Comparison of ENCODE assay signal across 8 cellular contexts in the genomic region with DNA sequence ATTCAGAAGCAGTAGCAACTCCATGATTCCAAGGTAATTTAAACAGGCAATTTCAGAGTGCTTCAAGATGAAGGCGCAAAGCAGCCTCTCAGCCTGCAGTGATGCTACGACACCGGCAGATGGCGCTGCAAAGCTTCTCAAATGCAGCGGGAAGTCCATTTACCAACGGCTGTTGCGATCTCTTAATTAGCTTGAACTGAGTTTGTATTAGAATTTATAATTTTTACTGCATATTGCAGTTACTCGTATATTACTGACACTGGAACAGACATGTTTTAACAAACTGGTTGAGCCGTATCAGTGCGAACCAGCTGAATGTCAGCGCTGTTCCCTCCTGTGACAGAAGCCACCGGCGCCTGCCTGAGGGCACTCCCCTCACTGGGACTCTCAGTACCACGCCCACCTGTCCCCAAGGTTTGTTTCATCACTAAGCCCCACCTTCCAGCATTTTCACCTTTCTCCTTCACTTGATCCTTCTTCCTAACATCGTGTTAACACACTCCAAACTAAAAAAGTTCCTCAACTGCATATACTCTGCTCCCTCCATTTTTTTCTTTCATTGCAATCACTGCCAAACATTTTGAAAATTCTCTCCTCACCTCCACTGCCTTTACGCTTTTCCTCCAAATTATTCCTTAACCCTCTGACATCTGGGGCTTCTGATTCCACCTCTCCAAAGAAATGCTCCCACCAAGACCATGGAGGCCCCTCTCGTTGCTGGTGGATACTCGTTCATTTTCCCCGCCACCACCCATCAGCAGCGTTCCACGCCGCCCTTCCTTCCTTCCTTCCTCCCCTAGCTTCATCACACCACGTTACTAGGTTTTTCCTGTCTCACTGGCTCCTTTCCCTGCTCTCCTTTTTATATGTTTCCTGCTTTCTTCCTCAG. TPM values are rescaled to one million over a fixed set of nuclear protein-coding genes. Genes with fewer than 3 reads are reported as not detected.
DNase-seq lines count a peak whose midpoint lies in the region; ATAC-seq and TF ChIP-seq lines count a peak whose summit lies in the region.

No MANE protein-coding gene starts in this region.

- DNase-seq in Caco-2 = peak; percentile 75
- peak; percentile 54 for DNase-seq in NCI-H460 (ENCODE audit: extremely low read depth, low read depth)
- DNase-seq in activated CD4-positive, alpha-beta T cell treated with anti-CD3 and anti-CD28 coated beads for 24 hours (ENCODE audit: low read depth in 2 of 2) = peak; percentile 70 to 75
- DNase-seq in chondrocyte (ENCODE audit: low spot score) = no peak
- DNase-seq in kidney epithelial cell (ENCODE audit: low read depth) = no peak
- DNase-seq in stimulated activated CD4-positive, alpha-beta T cell treated with anti-CD3 and anti-CD28 coated beads, Interleukin-15, amount 100 ng/mL, for 48 hours (ENCODE audit: low read depth in 2 of 2) = peak; percentile 52 to 74

- H3K36me3 ChIP-seq in Caco-2 (ENCODE audit: control insufficient read depth, insufficient read depth, low read length) (no peaks in the 10 kb centered on the region; the same call in 1 of the 2 replicates), kidney epithelial cell (ENCODE audit: control insufficient read depth, insufficient read depth, low read length) (peaks cover 1% of the 10 kb centered on the region)

- CTCF ChIA-PET in Caco-2 (lab: Charles Lee) = interaction anchor here (0.6 to 2.4 kb wide), 16 partner anchors 10 to 546 kb away, joined by 3 to 26 read pairs (median 5); partner anchors contain the start of genes ABCF1 and PRR3

- H3K4me3 Mint-ChIP-seq in Caco-2 (ENCODE audit: unreplicated experiment) (peak overlapping the region; percentile 69), chondrocyte (ENCODE audit: unreplicated experiment) (peak overlapping the region; percentile 55)

- TF ChIP-seq CTCF in Caco-2 (IDR thresholded peaks at IDR 0.05; ENCODE audit: insufficient read depth in 1 of 2, low read depth in 1 of 2, low read length in 1 of 2, severe bottlenecking in 1 of 2, unreplicated experiment in 1 of 2) (peak; percentile 90 to 97), chondrocyte (IDR thresholded peaks at IDR 0.05) (peak; percentile 100), kidney epithelial cell (IDR thresholded peaks at IDR 0.05; ENCODE audit: insufficient read depth, low read length, poor library complexity, severe bottlenecking) (peak; percentile 99)

- H3K4me3 ChIP-seq in Caco-2 (ENCODE audit: low read depth, low read length) (peak overlapping the region; percentile 32), kidney epithelial cell (ENCODE audit: low read depth, low read length) (peak overlapping the region; percentile 29)

- H3K9me3 Mint-ChIP-seq in Caco-2 (ENCODE audit: unreplicated experiment) (no peaks in the 10 kb centered on the region), chondrocyte (ENCODE audit: low read depth) (no peaks in the 10 kb centered on the region)

- H3K27ac Mint-ChIP-seq in Caco-2 (ENCODE audit: unreplicated experiment) (peak overlapping the region; percentile 4), chondrocyte (ENCODE audit: unreplicated experiment) (no peak overlapping the region)

- POLR2A ChIA-PET in Caco-2 (lab: Charles Lee) = no interaction called here

- H3K9me3 ChIP-seq in Caco-2 = no peaks in the 10 kb centered on the region

- H3K27me3 Mint-ChIP-seq in Caco-2 (ENCODE audit: insufficient read depth, unreplicated experiment) (no peaks in the 10 kb centered on the region), chondrocyte (ENCODE audit: low read depth) (no peaks in the 10 kb centered on the region)

- H3K27me3 ChIP-seq in Caco-2 (replicated peaks; ENCODE audit: control insufficient read depth, insufficient read depth, low read length) (no peaks in the 10 kb centered on the region), kidney epithelial cell (ENCODE audit: control insufficient read depth, insufficient read depth, low read length) (no peaks in the 10 kb centered on the region)

- H3K4me1 ChIP-seq in Caco-2 = no peaks in the 10 kb centered on the region

- peaks cover 16% of the 10 kb centered on the region for H3K4me1 Mint-ChIP-seq in Caco-2 (ENCODE audit: low read depth, unreplicated experiment)
- peaks cover 19% of the 10 kb centered on the region for H3K4me1 Mint-ChIP-seq in chondrocyte (ENCODE audit: low read depth)

- peak; percentile 57 for ATAC-seq in HG03135 (IDR thresholded peaks at IDR 0.05; ENCODE audit: unreplicated experiment)
- ATAC-seq in HG03196 (IDR thresholded peaks at IDR 0.05; ENCODE audit: unreplicated experiment) = no peak

- no TSS peak for BruUV-seq in Caco-2 (replicated peaks; lab: Mats Ljungman, UMichigan)

- intact Hi-C loops in Caco-2 (cut with micrococcal nuclease; ENCODE audit: unreplicated experiment) = loop anchor here (1.0 kb wide), 1 partner anchor 56 kb away; no protein-coding TSS in a partner anchor

- H3K36me3 Mint-ChIP-seq in Caco-2 (ENCODE audit: insufficient read depth, unreplicated experiment) (peaks cover 5% of the 10 kb centered on the region), chondrocyte (ENCODE audit: low read depth) (peaks cover 2% of the 10 kb centered on the region)

RNA-seq across cellular contexts. Expression of gene GNL1, which starts 14.5 kb away (rescaled TPM):
- total RNA-seq in Caco-2 (2022) = 84.1 and 94.1 TPM in 2 replicates
- 19.2 and 21.4 TPM in 2 replicates for total RNA-seq in NCI-H460 (2014; rRNA removed; shearing (Covaris generic))
- 23.9 and 24.4 TPM in 2 replicates for polyA plus RNA-seq in NCI-H460 (2014; cell fraction: nucleus; rRNA removed)
- 57.7 to 76.7 TPM (median 61.5 TPM) in 3 replicates for total RNA-seq in chondrocyte
- total RNA-seq in kidney epithelial cell = 31.1 and 36.7 TPM in 2 replicates

RNA-seq across cellular contexts. Expression of gene PRR3, which starts 15.3 kb away (rescaled TPM):
- total RNA-seq in Caco-2 (2022) (20.3 and 20.8 TPM in 2 replicates), chondrocyte (8.6 to 13.6 TPM (median 9.9 TPM) in 3 replicates), kidney epithelial cell (8.6 and 10.1 TPM in 2 replicates)
- total RNA-seq in NCI-H460 (2014; rRNA removed; shearing (Covaris generic)) = 9.1 and 9.6 TPM in 2 replicates
- polyA plus RNA-seq in NCI-H460 (2014; cell fraction: nucleus; rRNA removed) = 6.5 and 7.9 TPM in 2 replicates

RNA-seq across cellular contexts. Expression of gene ABCF1, which starts 29.5 kb away (rescaled TPM):
- total RNA-seq in Caco-2 (2022) (93.7 and 95.6 TPM in 2 replicates), chondrocyte (51.9 to 66.1 TPM (median 53.0 TPM) in 3 replicates), kidney epithelial cell (46.3 and 57.7 TPM in 2 replicates)
- 29.2 and 34.4 TPM in 2 replicates for total RNA-seq in NCI-H460 (2014; rRNA removed; shearing (Covaris generic))
- 17.0 and 20.1 TPM in 2 replicates for polyA plus RNA-seq in NCI-H460 (2014; cell fraction: nucleus; rRNA removed)

RNA-seq across cellular contexts. Expression of gene HLA-E, which starts 52.5 kb away (rescaled TPM):
- total RNA-seq in Caco-2 (2022) = 47.0 and 49.6 TPM in 2 replicates
- 71.2 and 72.6 TPM in 2 replicates for total RNA-seq in NCI-H460 (2014; rRNA removed; shearing (Covaris generic))
- 79.7 and 83.6 TPM in 2 replicates for polyA plus RNA-seq in NCI-H460 (2014; cell fraction: nucleus; rRNA removed)
- total RNA-seq in chondrocyte = 89.9 to 93.8 TPM (median 93.2 TPM) in 3 replicates
- 109 and 115 TPM in 2 replicates for total RNA-seq in kidney epithelial cell

Comparison
In these comparisons a context has a peak if more than half of its experiments do, and no peak if none do; other contexts are left out.
1. DNase-seq: peak in Caco-2 (2 of 2), NCI-H460 (single experiment), activated CD4-positive, alpha-beta T cell treated with anti-CD3 and anti-CD28 coated beads for 24 hours (2 of 2) and stimulated activated CD4-positive, alpha-beta T cell treated with anti-CD3 and anti-CD28 coated beads, Interleukin-15, amount 100 ng/mL, for 48 hours (2 of 2); none in chondrocyte (single experiment) and kidney epithelial cell (single experiment).
2. Peak in every context shown above with its lines, with median percentiles within 50 percentile points of each other: CTCF ChIP-seq.